9 cellular contexts compared by ENCODE assay signal in the genomic region with DNA sequence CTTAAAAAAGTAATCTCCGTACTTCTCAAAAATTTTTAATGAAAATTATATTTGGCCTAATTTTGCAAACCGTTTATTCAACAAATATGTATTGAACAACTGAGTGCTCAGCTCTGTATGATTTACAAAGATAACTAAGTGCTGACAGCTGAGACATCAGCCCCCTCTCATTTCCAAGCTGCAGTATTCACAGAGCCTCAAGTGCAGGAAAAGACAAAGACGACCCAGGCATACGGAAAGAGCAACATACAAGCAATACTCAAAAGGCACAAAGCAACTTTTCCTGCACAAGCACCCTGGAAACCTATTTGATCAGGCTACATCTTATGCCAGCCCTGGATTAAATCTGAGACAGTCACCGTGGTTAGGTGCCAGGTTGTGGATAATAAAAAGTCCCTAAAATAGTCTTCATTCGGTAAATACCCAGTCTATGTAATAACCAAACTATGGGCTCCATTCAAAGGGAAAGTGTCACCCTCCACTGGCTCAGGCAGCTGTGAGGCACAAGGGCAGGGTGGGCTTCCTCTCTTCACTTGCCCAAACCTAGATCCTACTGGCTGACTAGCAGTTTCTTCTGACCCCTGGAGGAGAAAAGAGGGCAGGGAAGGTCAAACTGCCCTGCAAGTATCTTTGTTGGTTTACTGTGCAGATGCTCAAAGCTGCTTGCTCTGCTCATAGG.
DNase-seq lines count a peak whose midpoint lies in the region; ATAC-seq lines count a peak whose summit lies in the region.
"Had no signal": no experiment of that assay in that cellular context is flagged by ENCODE, and none has a peak within 500 bp of the region (broad histone marks: within the 10 kb centered on the region; RNA-seq: fewer than 3 reads in every experiment).

No MANE protein-coding gene starts in this region.

- ATAC-seq in GM18499 (IDR thresholded peaks at IDR 0.05; ENCODE audit: insufficient read depth, unreplicated experiment) (peak; percentile 44), GM21447 (IDR thresholded peaks at IDR 0.05; ENCODE audit: unreplicated experiment) (peak; percentile 87), HG03457 (IDR thresholded peaks at IDR 0.05; ENCODE audit: unreplicated experiment) (peak; percentile 63), HG03095 (IDR thresholded peaks at IDR 0.05; ENCODE audit: unreplicated experiment) (no peak)

- H3K79me1 ChIP-seq in mesenchymal stem cell (replicated peaks; ENCODE audit: low read length, poor library complexity, severe bottlenecking) = peaks cover 19% of the 10 kb centered on the region

- no peak overlapping the region for H3K27ac ChIP-seq in mesenchymal stem cell (ENCODE audit: low read length, poor library complexity, severe bottlenecking)
- H3K27ac ChIP-seq: neutrophil had no signal

- H4K8ac ChIP-seq in mesenchymal stem cell (ENCODE audit: low read length) = peak overlapping the region; percentile 59

- peaks cover 6% of the 10 kb centered on the region for H3K4me1 ChIP-seq in mesenchymal stem cell (ENCODE audit: control insufficient read depth, insufficient read depth, low read depth, low read length)

- H3K4me3 ChIP-seq in mesenchymal stem cell (ENCODE audit: insufficient read depth in 1 of 2, low read depth in 1 of 2, low read length in 2 of 2) = peak overlapping the region in 1 of 2 experiments; percentile 26

- H2BK12ac ChIP-seq in mesenchymal stem cell (ENCODE audit: low read length in 2 of 2) = peak overlapping the region; percentile 45 to 46

- peak overlapping the region; percentile 33 for H3K9ac ChIP-seq in mesenchymal stem cell (ENCODE audit: low read length)

- no peak overlapping the region for H3K14ac ChIP-seq in mesenchymal stem cell (ENCODE audit: low read length in 2 of 2)

- WGBS in mesenchymal stem cell = 70% methylated on average over 4 of the region's 6 CpGs

- no peaks in the 10 kb centered on the region for H3K27me3 ChIP-seq in mesenchymal stem cell (ENCODE audit: control insufficient read depth in 1 of 2, insufficient read depth in 1 of 2, low read length in 2 of 2)
- H3K27me3 ChIP-seq: neutrophil had no signal

- H3K4ac ChIP-seq in mesenchymal stem cell (ENCODE audit: low read depth in 1 of 2, low read length in 2 of 2) = peak overlapping the region in 1 of 2 experiments; percentile 59

- H2BK120ac ChIP-seq in mesenchymal stem cell (ENCODE audit: low read depth, low read length) = no peak overlapping the region

- no peaks in the 10 kb centered on the region for H3K9me3 ChIP-seq in mesenchymal stem cell (ENCODE audit: control insufficient read depth, low read length)
- H3K9me3 ChIP-seq: neutrophil had no signal

- peak overlapping the region; percentile 71 for H4K91ac ChIP-seq in mesenchymal stem cell (ENCODE audit: low read length)

- no peak overlapping the region for H3K4me2 ChIP-seq in mesenchymal stem cell (ENCODE audit: low read length, poor library complexity, severe bottlenecking)

- peaks cover 0 to 2% of the 10 kb centered on the region in 2 experiments for H3K36me3 ChIP-seq in mesenchymal stem cell (ENCODE audit: control insufficient read depth in 1 of 2, insufficient read depth in 2 of 2, low read depth in 1 of 2, low read length in 2 of 2)
- H3K36me3 ChIP-seq: neutrophil had no signal

- H2BK15ac ChIP-seq in mesenchymal stem cell (ENCODE audit: low read depth, poor library complexity, severe bottlenecking) = no peak overlapping the region

- no peak overlapping the region for H2BK5ac ChIP-seq in mesenchymal stem cell (ENCODE audit: low read depth, low read length, poor library complexity, severe bottlenecking)

- peak overlapping the region in 1 of 2 experiments; percentile 6 for H3K23ac ChIP-seq in mesenchymal stem cell (ENCODE audit: low read length in 2 of 2)

- no peak overlapping the region for H2AFZ ChIP-seq in mesenchymal stem cell (ENCODE audit: low read depth, low read length)

- DNase-seq in mesenchymal stem cell (no peak), amygdala (lab: John Stamatoyannopoulos, UW) (no peak), HUDEP-2 (lab: John Stamatoyannopoulos, UW; ENCODE audit: unreplicated experiment in 76 of 76) (no peak)
- no peak for DNase-seq in activated CD4-positive, alpha-beta T cell treated with anti-CD3 and anti-CD28 coated beads, Interleukin-2, amount 50 U/mL, for 4 hours

- H2AK5ac ChIP-seq in mesenchymal stem cell (ENCODE audit: low read length, severe bottlenecking) = no peak overlapping the region

- peak overlapping the region in 1 of 2 experiments; percentile 71 for H3K18ac ChIP-seq in mesenchymal stem cell (ENCODE audit: low read depth in 1 of 2, low read length in 2 of 2)
